20 cellular contexts compared by ENCODE assay signal in genomic region chr10:103457176-103457712, GRCh38. TPM values are rescaled to one million over a fixed set of nuclear protein-coding genes. Genes with fewer than 3 reads are reported as not detected.
A peak's percentile ranks its signal among the peaks of the same experiment; 100 is the strongest.
DNase-seq lines count a peak whose midpoint lies in the region; ATAC-seq and TF ChIP-seq lines count a peak whose summit lies in the region.
"Had no signal": no experiment of that assay in that cellular context is flagged by ENCODE, and none has a peak within 500 bp of the region (broad histone marks: within the 10 kb centered on the region; RNA-seq: fewer than 3 reads in every experiment).

No MANE protein-coding gene starts in this region.

- no peaks in the 10 kb centered on the region for H3K27me3 Mint-ChIP-seq in activated CD8-positive, alpha-beta memory T cell treated with anti-CD3 and anti-CD28 coated beads, Interleukin-2, amount 10 ng/mL, durations not matched to agents 7 days and 5 days
- H3K27me3 Mint-ChIP-seq in effector memory CD8-positive, alpha-beta T cell, result no peaks in the 10 kb centered on the region
- no peaks in the 10 kb centered on the region for H3K27me3 Mint-ChIP-seq in type B pancreatic cell

- DNase-seq in activated CD8-positive, alpha-beta memory T cell treated with anti-CD3 and anti-CD28 coated beads, Interleukin-2, amount 10 ng/mL, durations not matched to agents 7 days and 5 days, result no peak
- DNase-seq in activated CD8-positive, alpha-beta memory T cell treated with anti-CD3 and anti-CD28 coated beads for 24 hours, result no peak
- DNase-seq in NCI-H2171 (lab: John Stamatoyannopoulos, UW), result peak; percentile 33
- no peak for DNase-seq in effector memory CD8-positive, alpha-beta T cell
- no peak for DNase-seq in type B pancreatic cell (ENCODE audit: extremely low spot score, unreplicated experiment)
- no peak for DNase-seq in G401 (ENCODE audit: low spot score)
- no peak for DNase-seq in NCI-H2029 treated with DMSO at 0.1 percent for 48 hours (lab: John Stamatoyannopoulos, UW)
- DNase-seq: activated CD4-positive, CD25-positive, alpha-beta regulatory T cell treated with anti-CD3 and anti-CD28 coated beads, Interleukin-2, amount 50 U/mL, for 72 hours; foreskin keratinocyte; heart right ventricle; left colon; mesenchymal stem cell; NCI-H345; NCI-H82; occipital lobe; stimulated activated CD4-positive, alpha-beta T cell treated with anti-CD3 and anti-CD28 coated beads, Interleukin-1b, Interleukin-23, amount 100 ng/mL, for 48 hours had no signal

- no peak for TF ChIP-seq CTCF in type B pancreatic cell (conservative IDR thresholded peaks at IDR 0.05)

- H3K27ac Mint-ChIP-seq in activated CD8-positive, alpha-beta memory T cell treated with anti-CD3 and anti-CD28 coated beads, Interleukin-2, amount 10 ng/mL, durations not matched to agents 7 days and 5 days, result peak overlapping the region; percentile 45
- H3K27ac Mint-ChIP-seq in effector memory CD8-positive, alpha-beta T cell, result peak overlapping the region; percentile 41 to 87
- peak overlapping the region; percentile 34 for H3K27ac Mint-ChIP-seq in type B pancreatic cell

- H3K4me1 Mint-ChIP-seq in activated CD8-positive, alpha-beta memory T cell treated with anti-CD3 and anti-CD28 coated beads, Interleukin-2, amount 10 ng/mL, durations not matched to agents 7 days and 5 days, result peaks cover 43% of the 10 kb centered on the region
- peaks cover 30 to 32% of the 10 kb centered on the region in 2 donors for H3K4me1 Mint-ChIP-seq in effector memory CD8-positive, alpha-beta T cell (ENCODE audit: low read depth in 2 of 2)
- peaks cover 8% of the 10 kb centered on the region for H3K4me1 Mint-ChIP-seq in type B pancreatic cell (ENCODE audit: unreplicated experiment)

- no peaks in the 10 kb centered on the region for H3K9me3 Mint-ChIP-seq in activated CD8-positive, alpha-beta memory T cell treated with anti-CD3 and anti-CD28 coated beads, Interleukin-2, amount 10 ng/mL, durations not matched to agents 7 days and 5 days (ENCODE audit: low read depth)
- no peaks in the 10 kb centered on the region for H3K9me3 Mint-ChIP-seq in effector memory CD8-positive, alpha-beta T cell
- H3K9me3 Mint-ChIP-seq in type B pancreatic cell, result no peaks in the 10 kb centered on the region
- H3K9me3 Mint-ChIP-seq: brain had no signal

- in situ Hi-C loops in G401 (cut with HindIII; ENCODE audit: low sequenced_read_pairs), result no loop called here

- H3K36me3 Mint-ChIP-seq in activated CD8-positive, alpha-beta memory T cell treated with anti-CD3 and anti-CD28 coated beads, Interleukin-2, amount 10 ng/mL, durations not matched to agents 7 days and 5 days, result no peaks in the 10 kb centered on the region
- no peaks in the 10 kb centered on the region for H3K36me3 Mint-ChIP-seq in effector memory CD8-positive, alpha-beta T cell (ENCODE audit: insufficient read depth)
- H3K36me3 Mint-ChIP-seq in type B pancreatic cell, result no peaks in the 10 kb centered on the region
- H3K36me3 Mint-ChIP-seq: brain had no signal

- no peak overlapping the region for H3K4me3 Mint-ChIP-seq in activated CD8-positive, alpha-beta memory T cell treated with anti-CD3 and anti-CD28 coated beads, Interleukin-2, amount 10 ng/mL, durations not matched to agents 7 days and 5 days
- H3K4me3 Mint-ChIP-seq in effector memory CD8-positive, alpha-beta T cell, result peak overlapping the region in 1 of 2 donors; percentile 36
- H3K4me3 Mint-ChIP-seq in type B pancreatic cell, result no peak overlapping the region
- H3K4me3 Mint-ChIP-seq: brain had no signal

- CTCF ChIA-PET in activated CD8-positive, alpha-beta memory T cell treated with anti-CD3 and anti-CD28 coated beads, Interleukin-2, amount 10 ng/mL, durations not matched to agents 7 days and 5 days (lab: Charles Lee), result interaction anchor here (0.8 to 6.5 kb wide), 3 partner anchors 13 to 136 kb away, joined by 3 to 40 read pairs (median 9); no protein-coding TSS in a partner anchor

- no peak for ATAC-seq in activated CD8-positive, alpha-beta memory T cell treated with anti-CD3 and anti-CD28 coated beads, Interleukin-2, amount 10 ng/mL, durations not matched to agents 7 days and 5 days
- no peak for ATAC-seq in effector memory CD8-positive, alpha-beta T cell (replicated peaks)
- ATAC-seq: foreskin keratinocyte, heart right ventricle, left colon had no signal

RNA-seq across cellular contexts. Expression of gene CALHM1, which starts 1.5 kb away (rescaled TPM):
- total RNA-seq in activated CD8-positive, alpha-beta memory T cell treated with anti-CD3 and anti-CD28 coated beads, Interleukin-2, amount 10 ng/mL, durations not matched to agents 7 days and 5 days, result 1 to 10 TPM in 1 of 2 experiments, under 1 TPM in 1; 0.47 to 1.1 TPM
- 0.17 TPM in 1 of 2 replicates, not detected in the other for total RNA-seq in type B pancreatic cell (ENCODE audit: low replicate concordance)
- not detected in 2 replicates for total RNA-seq in G401 (2014; rRNA removed; shearing (Covaris generic))
- total RNA-seq: foreskin keratinocyte, H4, heart right ventricle, left colon, occipital lobe, suprapubic skin had no signal

RNA-seq across cellular contexts. Expression of gene CALHM2, which starts 5.1 kb away (rescaled TPM):
- 10 to 100 TPM; 65.6 to 93.4 TPM for total RNA-seq in activated CD8-positive, alpha-beta memory T cell treated with anti-CD3 and anti-CD28 coated beads, Interleukin-2, amount 10 ng/mL, durations not matched to agents 7 days and 5 days
- total RNA-seq in type B pancreatic cell (ENCODE audit: low replicate concordance), result 3.5 and 27.8 TPM in 2 replicates
- total RNA-seq in G401 (2014; rRNA removed; shearing (Covaris generic)), result 0.68 and 2.0 TPM in 2 replicates

RNA-seq across cellular contexts. Expression of gene CALHM3, which starts 21.8 kb away (rescaled TPM):
- not detected for total RNA-seq in activated CD8-positive, alpha-beta memory T cell treated with anti-CD3 and anti-CD28 coated beads, Interleukin-2, amount 10 ng/mL, durations not matched to agents 7 days and 5 days
- total RNA-seq in type B pancreatic cell (ENCODE audit: low replicate concordance), result 3.3 and 20.3 TPM in 2 replicates
- not detected in 2 replicates for total RNA-seq in G401 (2014; rRNA removed; shearing (Covaris generic))
- total RNA-seq: esophagus mucosa, foreskin keratinocyte, H4, heart right ventricle, left colon, occipital lobe, suprapubic skin had no signal

RNA-seq across cellular contexts. Expression of gene NEURL1, which starts 36.3 kb away (rescaled TPM):
- 1 to 10 TPM; 2.2 to 2.5 TPM for total RNA-seq in activated CD8-positive, alpha-beta memory T cell treated with anti-CD3 and anti-CD28 coated beads, Interleukin-2, amount 10 ng/mL, durations not matched to agents 7 days and 5 days
- total RNA-seq in type B pancreatic cell (ENCODE audit: low replicate concordance), result 38.3 and 102 TPM in 2 replicates
- 0.68 and 0.95 TPM in 2 replicates for total RNA-seq in G401 (2014; rRNA removed; shearing (Covaris generic))
